Comparison of ENCODE assay signal across 36 cellular contexts in genomic region chr19:30430206-30430734, GRCh38. TPM values are rescaled to one million over a fixed set of nuclear protein-coding genes. Genes with fewer than 3 reads are reported as not detected.
"Had no signal": no experiment of that assay in that cellular context is flagged by ENCODE, and none has a peak within 500 bp of the region (broad histone marks: within the 10 kb centered on the region; RNA-seq: fewer than 3 reads in every experiment).

No MANE protein-coding gene starts in this region.

- H3K9me3 ChIP-seq: ascending aorta, breast epithelium, esophagus squamous epithelium, gastroesophageal sphincter had no signal

- H3K27ac ChIP-seq: ascending aorta, breast epithelium, cardiac muscle cell, epithelial cell of prostate, esophagus squamous epithelium, gastroesophageal sphincter had no signal

- H3K4me3 ChIP-seq: ascending aorta, breast epithelium, cardiac muscle cell, esophagus squamous epithelium, gastroesophageal sphincter had no signal

- ATAC-seq: activated CD4-positive, alpha-beta T cell treated with anti-CD3 and anti-CD28 coated beads for 36 hours; activated CD8-positive, alpha-beta memory T cell treated with anti-CD3 and anti-CD28 coated beads, Interleukin-2, amount 10 ng/mL, durations not matched to agents 7 days and 5 days; activated CD8-positive, alpha-beta T cell treated with anti-CD3 and anti-CD28 coated beads, Interleukin-2, amount 10 ng/mL, durations not matched to agents 7 days and 5 days; activated naive CD4-positive, alpha-beta T cell treated with anti-CD3 and anti-CD28 coated beads, Interleukin-2, amount 50 U/mL, for 72 hours; gastroesophageal sphincter; T-helper 17 cell had no signal

- H3K4me3 Mint-ChIP-seq: activated CD4-positive, alpha-beta memory T cell treated with anti-CD3 and anti-CD28 coated beads for 36 hours; activated CD4-positive, alpha-beta T cell treated with anti-CD3 and anti-CD28 coated beads for 36 hours; activated CD4-positive, alpha-beta T cell treated with anti-CD3 and anti-CD28 coated beads, Interleukin-2, amount 10 ng/mL, durations not matched to agents 24 days and 14 days; activated CD8-positive, alpha-beta memory T cell treated with anti-CD3 and anti-CD28 coated beads, Interleukin-2, amount 10 ng/mL, durations not matched to agents 7 days and 5 days; activated CD8-positive, alpha-beta T cell treated with anti-CD3 and anti-CD28 coated beads, Interleukin-2, amount 10 ng/mL, durations not matched to agents 7 days and 5 days; activated naive CD4-positive, alpha-beta T cell treated with anti-CD3 and anti-CD28 coated beads, Interleukin-2, amount 10 ng/mL, durations not matched to agents 7 days and 5 days; activated naive CD8-positive, alpha-beta T cell treated with anti-CD3 and anti-CD28 coated beads, Interleukin-2, amount 10 ng/mL, durations not matched to agents 7 days and 5 days; activated T-helper 1 cell treated with anti-CD3 and anti-CD28 coated beads, Interleukin-12 subunit alpha, Interleukin-12 subunit beta, Interleukin-2, Interleukin-4 antibody, amounts not matched to agents 30 ng/mL and 10 ng/mL and 1 ng/mL, durations not matched to agents 14 hours and 24 hours and 36 hours; brain; central memory CD8-positive, alpha-beta T cell; T-helper 17 cell; T-helper 2 cell treated with Interferon-gamma antibody and Interleukin-4, amounts not matched to agents 5 μg/mL and 100 μg/mL, for 36 hours had no signal

- DNase-seq: activated CD4-positive, alpha-beta memory T cell treated with anti-CD3 and anti-CD28 coated beads for 36 hours; activated CD4-positive, alpha-beta T cell treated with anti-CD3 and anti-CD28 coated beads for 36 hours; activated CD4-positive, alpha-beta T cell treated with anti-CD3 and anti-CD28 coated beads, Interleukin-2, amount 10 ng/mL, durations not matched to agents 24 days and 14 days; activated CD4-positive, CD25-positive, alpha-beta regulatory T cell; activated CD4-positive, CD25-positive, alpha-beta regulatory T cell treated with anti-CD3 and anti-CD28 coated beads, Interleukin-2, amount 50 U/mL, for 72 hours; activated CD8-positive, alpha-beta memory T cell treated with anti-CD3 and anti-CD28 coated beads, Interleukin-2, amount 10 ng/mL, durations not matched to agents 7 days and 5 days; activated CD8-positive, alpha-beta memory T cell treated with anti-CD3 and anti-CD28 coated beads, Interleukin-2, amount 50 U/mL, for 4 hours; activated CD8-positive, alpha-beta T cell treated with anti-CD3 and anti-CD28 coated beads, Interleukin-2, amount 10 ng/mL, durations not matched to agents 7 days and 5 days; activated effector memory CD4-positive, alpha-beta T cell treated with anti-CD3 and anti-CD28 coated beads, Interleukin-2, amount 50 U/mL, for 16 hours; activated naive CD4-positive, alpha-beta T cell treated with anti-CD3 and anti-CD28 coated beads, Interleukin-2, amount 10 ng/mL, durations not matched to agents 7 days and 5 days; activated naive CD8-positive, alpha-beta T cell treated with anti-CD3 and anti-CD28 coated beads, Interleukin-2, amount 10 ng/mL, durations not matched to agents 7 days and 5 days; activated T-cell treated with anti-CD3 and anti-CD28 coated beads, Interleukin-2, amount 50 U/mL, for 1 hour; activated T-cell treated with anti-CD3 and anti-CD28 coated beads, Interleukin-2, amount 50 U/mL, for 48 hours; cortex of kidney; dermis blood vessel endothelial cell; effector CD8-positive, alpha-beta T cell; esophagus squamous epithelium; foreskin melanocyte; T-helper 1 cell; T-helper 17 cell had no signal

- H3K4me1 Mint-ChIP-seq: activated CD4-positive, alpha-beta T cell treated with anti-CD3 and anti-CD28 coated beads for 36 hours; activated CD4-positive, alpha-beta T cell treated with anti-CD3 and anti-CD28 coated beads, Interleukin-2, amount 10 ng/mL, durations not matched to agents 24 days and 14 days; activated CD8-positive, alpha-beta memory T cell treated with anti-CD3 and anti-CD28 coated beads, Interleukin-2, amount 10 ng/mL, durations not matched to agents 7 days and 5 days; activated naive CD4-positive, alpha-beta T cell treated with anti-CD3 and anti-CD28 coated beads, Interleukin-2, amount 10 ng/mL, durations not matched to agents 7 days and 5 days; activated naive CD8-positive, alpha-beta T cell treated with anti-CD3 and anti-CD28 coated beads, Interleukin-2, amount 10 ng/mL, durations not matched to agents 7 days and 5 days; central memory CD8-positive, alpha-beta T cell; T-helper 17 cell had no signal

- H3K36me3 Mint-ChIP-seq: activated CD4-positive, alpha-beta memory T cell treated with anti-CD3 and anti-CD28 coated beads for 36 hours; activated CD8-positive, alpha-beta memory T cell treated with anti-CD3 and anti-CD28 coated beads, Interleukin-2, amount 10 ng/mL, durations not matched to agents 7 days and 5 days; activated naive CD4-positive, alpha-beta T cell treated with anti-CD3 and anti-CD28 coated beads, Interleukin-2, amount 10 ng/mL, durations not matched to agents 7 days and 5 days; activated naive CD4-positive, alpha-beta T cell treated with anti-CD3 and anti-CD28 coated beads, Interleukin-2, amount 50 U/mL, for 72 hours; activated naive CD8-positive, alpha-beta T cell treated with anti-CD3 and anti-CD28 coated beads, Interleukin-2, amount 10 ng/mL, durations not matched to agents 7 days and 5 days; brain had no signal

- H3K27me3 Mint-ChIP-seq: activated CD4-positive, alpha-beta memory T cell treated with anti-CD3 and anti-CD28 coated beads for 36 hours; activated CD4-positive, alpha-beta T cell treated with anti-CD3 and anti-CD28 coated beads, Interleukin-2, amount 10 ng/mL, durations not matched to agents 24 days and 14 days; activated CD8-positive, alpha-beta memory T cell treated with anti-CD3 and anti-CD28 coated beads, Interleukin-2, amount 10 ng/mL, durations not matched to agents 7 days and 5 days; activated naive CD4-positive, alpha-beta T cell treated with anti-CD3 and anti-CD28 coated beads, Interleukin-2, amount 10 ng/mL, durations not matched to agents 7 days and 5 days; activated naive CD8-positive, alpha-beta T cell treated with anti-CD3 and anti-CD28 coated beads, Interleukin-2, amount 10 ng/mL, durations not matched to agents 7 days and 5 days; brain; central memory CD8-positive, alpha-beta T cell; T-helper 17 cell had no signal

- H3K27me3 ChIP-seq: ascending aorta, esophagus squamous epithelium had no signal

- H3K36me3 ChIP-seq: ascending aorta, breast epithelium, cardiac muscle cell, esophagus squamous epithelium, gastroesophageal sphincter had no signal

- H3K9me3 Mint-ChIP-seq: activated CD4-positive, alpha-beta memory T cell treated with anti-CD3 and anti-CD28 coated beads for 36 hours; activated CD4-positive, alpha-beta T cell treated with anti-CD3 and anti-CD28 coated beads, Interleukin-2, amount 10 ng/mL, durations not matched to agents 24 days and 14 days; activated naive CD8-positive, alpha-beta T cell treated with anti-CD3 and anti-CD28 coated beads, Interleukin-2, amount 10 ng/mL, durations not matched to agents 7 days and 5 days; activated T-helper 1 cell treated with anti-CD3 and anti-CD28 coated beads, Interleukin-12 subunit alpha, Interleukin-12 subunit beta, Interleukin-2, Interleukin-4 antibody, amounts not matched to agents 30 ng/mL and 10 ng/mL and 1 ng/mL, durations not matched to agents 14 hours and 24 hours and 36 hours; activated T-helper 2 cell treated with anti-CD3 and anti-CD28 coated beads, Interferon-gamma antibody, Interleukin-2, Interleukin-4, amounts not matched to agents 10 μg/mL and 5 μg/mL and 100 μg/mL, durations not matched to agents 14 hours and 24 hours and 36 hours; T-helper 2 cell treated with Interferon-gamma antibody and Interleukin-4, amounts not matched to agents 5 μg/mL and 100 μg/mL, for 36 hours had no signal

- H3K27ac Mint-ChIP-seq: activated CD4-positive, alpha-beta memory T cell treated with anti-CD3 and anti-CD28 coated beads for 36 hours; activated CD4-positive, alpha-beta T cell treated with anti-CD3 and anti-CD28 coated beads for 36 hours; activated CD4-positive, alpha-beta T cell treated with anti-CD3 and anti-CD28 coated beads, Interleukin-2, amount 10 ng/mL, durations not matched to agents 24 days and 14 days; activated CD8-positive, alpha-beta memory T cell treated with anti-CD3 and anti-CD28 coated beads, Interleukin-2, amount 10 ng/mL, durations not matched to agents 7 days and 5 days; activated CD8-positive, alpha-beta T cell treated with anti-CD3 and anti-CD28 coated beads, Interleukin-2, amount 10 ng/mL, durations not matched to agents 7 days and 5 days; activated naive CD4-positive, alpha-beta T cell treated with anti-CD3 and anti-CD28 coated beads, Interleukin-2, amount 10 ng/mL, durations not matched to agents 7 days and 5 days; activated naive CD4-positive, alpha-beta T cell treated with anti-CD3 and anti-CD28 coated beads, Interleukin-2, amount 50 U/mL, for 72 hours; activated naive CD8-positive, alpha-beta T cell treated with anti-CD3 and anti-CD28 coated beads, Interleukin-2, amount 10 ng/mL, durations not matched to agents 7 days and 5 days; activated T-helper 1 cell treated with anti-CD3 and anti-CD28 coated beads, Interleukin-12 subunit alpha, Interleukin-12 subunit beta, Interleukin-2, Interleukin-4 antibody, amounts not matched to agents 30 ng/mL and 10 ng/mL and 1 ng/mL, durations not matched to agents 14 hours and 24 hours and 36 hours; activated T-helper 2 cell treated with anti-CD3 and anti-CD28 coated beads, Interferon-gamma antibody, Interleukin-2, Interleukin-4, amounts not matched to agents 10 μg/mL and 5 μg/mL and 100 μg/mL, durations not matched to agents 14 hours and 24 hours and 36 hours; brain; T-helper 17 cell; T-helper 2 cell treated with Interferon-gamma antibody and Interleukin-4, amounts not matched to agents 5 μg/mL and 100 μg/mL, for 36 hours had no signal

- H3K4me1 ChIP-seq: ascending aorta, breast epithelium, esophagus squamous epithelium, gastroesophageal sphincter had no signal

RNA-seq across cellular contexts. Expression of gene ZNF536, which starts 58.1 kb away (rescaled TPM):
- total RNA-seq: activated CD4-positive, alpha-beta memory T cell treated with anti-CD3 and anti-CD28 coated beads for 36 hours; activated CD4-positive, alpha-beta T cell treated with anti-CD3 and anti-CD28 coated beads for 36 hours; activated CD4-positive, alpha-beta T cell treated with anti-CD3 and anti-CD28 coated beads, Interleukin-2, amount 10 ng/mL, durations not matched to agents 24 days and 14 days; activated CD8-positive, alpha-beta memory T cell treated with anti-CD3 and anti-CD28 coated beads for 36 hours; activated CD8-positive, alpha-beta memory T cell treated with anti-CD3 and anti-CD28 coated beads, Interleukin-2, amount 10 ng/mL, durations not matched to agents 7 days and 5 days; activated CD8-positive, alpha-beta T cell treated with anti-CD3 and anti-CD28 coated beads, Interleukin-2, amount 10 ng/mL, durations not matched to agents 7 days and 5 days; activated naive CD4-positive, alpha-beta T cell treated with anti-CD3 and anti-CD28 coated beads, Interleukin-2, amount 50 U/mL, for 72 hours; activated naive CD8-positive, alpha-beta T cell treated with anti-CD3 and anti-CD28 coated beads, Interleukin-2, amount 10 ng/mL, durations not matched to agents 7 days and 5 days; activated T-helper 1 cell treated with anti-CD3 and anti-CD28 coated beads, Interleukin-12 subunit alpha, Interleukin-12 subunit beta, Interleukin-2, Interleukin-4 antibody, amounts not matched to agents 30 ng/mL and 10 ng/mL and 1 ng/mL, durations not matched to agents 14 hours and 24 hours and 36 hours; activated T-helper 2 cell treated with anti-CD3 and anti-CD28 coated beads, Interferon-gamma antibody, Interleukin-2, Interleukin-4, amounts not matched to agents 10 μg/mL and 5 μg/mL and 100 μg/mL, durations not matched to agents 14 hours and 24 hours and 36 hours; ascending aorta; dermis blood vessel endothelial cell; endothelial cell of umbilical vein; fibroblast of villous mesenchyme; glomerular endothelial cell; T-helper 17 cell had no signal
- polyA plus RNA-seq: endothelial cell of umbilical vein, fibroblast of lung had no signal
